Comparison of ENCODE assay signal across 10 cellular contexts in the genomic region with DNA sequence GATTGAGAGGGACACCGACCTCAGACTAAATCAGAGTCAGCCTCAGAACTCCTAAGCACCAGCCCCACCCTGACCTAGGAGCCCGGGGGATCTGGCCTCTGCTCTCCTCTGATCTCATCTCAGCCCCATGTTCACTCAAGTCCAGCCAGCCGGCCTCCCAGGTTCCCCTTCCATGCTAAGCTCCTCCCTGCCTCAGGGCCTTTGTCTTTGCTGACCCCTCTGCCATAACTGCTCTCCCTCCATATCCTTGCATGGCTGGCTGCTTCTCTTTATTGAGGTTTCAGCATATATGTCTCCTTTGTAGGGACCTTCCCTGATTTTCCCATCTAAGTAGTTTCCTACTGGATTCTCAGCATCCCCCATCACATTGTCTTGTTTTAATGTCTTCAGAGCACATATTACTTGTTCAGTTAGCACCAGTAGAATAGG. TPM values are rescaled to one million over a fixed set of nuclear protein-coding genes. Genes with fewer than 3 reads are reported as not detected.
A peak's percentile ranks its signal among the peaks of the same experiment; 100 is the strongest.
DNase-seq lines count a peak whose midpoint lies in the region; ATAC-seq and TF ChIP-seq lines count a peak whose summit lies in the region.
"Had no signal": no experiment of that assay in that cellular context is flagged by ENCODE, and none has a peak within 500 bp of the region (broad histone marks: within the 10 kb centered on the region; RNA-seq: fewer than 3 reads in every experiment).

No MANE protein-coding gene starts in this region.

- no peak for TF ChIP-seq POLR2A in transverse colon (IDR thresholded peaks at IDR 0.05)

- no peaks in the 10 kb centered on the region for H3K9me3 Mint-ChIP-seq in activated T-cell treated with anti-CD3 and anti-CD28 coated beads, Interleukin-2, amount 50 U/mL, for 4 hours

- TF ChIP-seq EP300 in transverse colon (IDR thresholded peaks at IDR 0.05; ENCODE audit: low read depth), result no peak

- TF ChIP-seq CTCF in lung (IDR thresholded peaks at IDR 0.05; ENCODE audit: control extremely low read depth, extremely low read depth), result no peak
- no peak for TF ChIP-seq CTCF in transverse colon (IDR thresholded peaks at IDR 0.05)

- H3K27ac ChIP-seq in adipose tissue (ENCODE audit: low read depth, low read length) (peak overlapping the region; percentile 91), lung (ENCODE audit: low read depth in 1 of 2, low read length in 1 of 2) (peak overlapping the region; percentile 24 to 96), transverse colon (peak overlapping the region; percentile 80 to 87 (median 85))

- no peak for ATAC-seq in activated T-cell treated with anti-CD3 and anti-CD28 coated beads, Interleukin-2, amount 50 U/mL, for 4 hours
- ATAC-seq in lung (ENCODE audit: insufficient read depth, low FRiP score), result no peak

- H3K36me3 Mint-ChIP-seq in activated T-cell treated with anti-CD3 and anti-CD28 coated beads, Interleukin-2, amount 50 U/mL, for 4 hours (ENCODE audit: insufficient read depth), result no peaks in the 10 kb centered on the region

- intact Hi-C loops in transverse colon (cut with DNase I; ENCODE audit: low total_unique reads), result no loop called here

- H3K27me3 ChIP-seq in lung (ENCODE audit: control insufficient read depth, insufficient read depth) (no peaks in the 10 kb centered on the region), transverse colon (no peaks in the 10 kb centered on the region)

- H3K4me1 ChIP-seq in lung (ENCODE audit: control insufficient read depth in 2 of 2, insufficient read depth in 2 of 2, low read length in 2 of 2), result peaks cover 0 to 7% of the 10 kb centered on the region in 2 donors
- H3K4me1 ChIP-seq in transverse colon, result peaks cover 0 to 35% (median 9%) of the 10 kb centered on the region in 4 donors

- no peak for DNase-seq in activated T-cell treated with anti-CD3 and anti-CD28 coated beads, Interleukin-2, amount 50 U/mL, for 4 hours
- DNase-seq in activated T-cell treated with anti-CD3 and anti-CD28 coated beads for 4 hours, result no peak
- DNase-seq in lung (ENCODE audit: low spot score), result no peak
- no peak for DNase-seq in transverse colon
- no peak for DNase-seq in COLO668 (lab: John Stamatoyannopoulos, UW; ENCODE audit: unreplicated experiment)
- DNase-seq in NCI-H1105 treated with DMSO at 0.1 percent for 48 hours (lab: John Stamatoyannopoulos, UW), result no peak
- no peak for DNase-seq in ureter (ENCODE audit: low spot score)
- DNase-seq: NCI-H446 treated with DMSO at 0.1 percent for 48 hours had no signal

- H3K4me3 ChIP-seq in lung (no peak overlapping the region), transverse colon (peak overlapping the region; percentile 35 to 56 (median 44))

- H3K36me3 ChIP-seq in lung (ENCODE audit: control insufficient read depth in 2 of 2, insufficient read depth in 2 of 2, low read length in 2 of 2) (no peaks in the 10 kb centered on the region), transverse colon (no peaks in the 10 kb centered on the region)

- 9 to 71% (median 13%) methylated on average over 3 of the region's 3 CpGs for WGBS in adipose tissue, 3 donors
- 9 to 12% methylated on average over 3 of the region's 3 CpGs for WGBS in lung, 2 donors
- WGBS in transverse colon (ENCODE audit: low coverage in 1 of 2), 2 donors, result 27 to 33% methylated on average over 1 to 3 of the region's 3 CpGs

- in situ Hi-C loops in transverse colon (cut with MboI; ENCODE audit: low pct_ligation_motif_present in 1 of 4, low pct_unique_long_range_greater_than_20kb in 1 of 4, low sequenced_read_pairs in 3 of 4), result no loop called here

- H3K4me3 Mint-ChIP-seq in activated T-cell treated with anti-CD3 and anti-CD28 coated beads, Interleukin-2, amount 50 U/mL, for 4 hours, result peak overlapping the region; percentile 75

- H3K9me3 ChIP-seq in lung (ENCODE audit: control insufficient read depth in 2 of 2, insufficient read depth in 1 of 2, low read length in 1 of 2) (no peaks in the 10 kb centered on the region), transverse colon (no peaks in the 10 kb centered on the region)

- peaks cover 18% of the 10 kb centered on the region for H3K27me3 Mint-ChIP-seq in activated T-cell treated with anti-CD3 and anti-CD28 coated beads, Interleukin-2, amount 50 U/mL, for 4 hours (ENCODE audit: low read depth)

- H3K4me1 Mint-ChIP-seq in activated T-cell treated with anti-CD3 and anti-CD28 coated beads, Interleukin-2, amount 50 U/mL, for 4 hours (ENCODE audit: low read depth), result peaks cover 25% of the 10 kb centered on the region

RNA-seq across cellular contexts. Expression of gene SLC15A3, which starts 0.8 kb away (rescaled TPM):
- 1 to 10 TPM; 3.8 to 6.1 (median 5.5) TPM for total RNA-seq in activated T-cell treated with anti-CD3 and anti-CD28 coated beads, Interleukin-2, amount 50 U/mL, for 4 hours
- 10 to 100 TPM in 2 of 3 donors, 1 to 10 TPM in 1; 6.0 to 43.4 (median 23.8) TPM for polyA plus RNA-seq in adipose tissue
- total RNA-seq in lung, result 100 to 1,000 TPM in 1 of 2 donors, 10 to 100 TPM in 1; 29.9 to 106 TPM
- polyA plus RNA-seq in lung, result 100 to 1,000 TPM in 1 of 2 donors, 10 to 100 TPM in 1; 91.6 to 166 TPM
- 10 to 100 TPM in 3 of 4 donors, 1 to 10 TPM in 1; 8.1 to 18.9 (median 12.6) TPM for total RNA-seq in transverse colon
- 32.3 TPM for total RNA-seq in ureter

RNA-seq across cellular contexts. Expression of gene CD6, which starts 18.7 kb away (rescaled TPM):
- 100 to 1,000 TPM; 638 to 711 (median 642) TPM for total RNA-seq in activated T-cell treated with anti-CD3 and anti-CD28 coated beads, Interleukin-2, amount 50 U/mL, for 4 hours
- polyA plus RNA-seq in adipose tissue (1 to 10 TPM in 1 of 3 donors, under 1 TPM in 2; 0.45 to 1.7 (median 0.82) TPM), lung (1 to 10 TPM; 1.6 to 1.9 TPM)
- total RNA-seq in lung (1 to 10 TPM; 1.2 to 3.1 TPM), transverse colon (1 to 10 TPM in 3 of 4 donors, not detected in 1; 1.9 to 4.3 (median 3.0) TPM), ureter (4.2 TPM)
- total RNA-seq: H4 had no signal

RNA-seq across cellular contexts. Expression of gene TMEM132A, which starts 28.5 kb away (rescaled TPM):
- 1 to 10 TPM in 2 of 3 donors, under 1 TPM in 1; 0.84 to 1.4 (median 1.4) TPM for total RNA-seq in activated T-cell treated with anti-CD3 and anti-CD28 coated beads, Interleukin-2, amount 50 U/mL, for 4 hours
- polyA plus RNA-seq in adipose tissue (10 to 100 TPM in 1 of 3 donors, 1 to 10 TPM in 2; 5.1 to 11.1 (median 7.0) TPM), lung (10 to 100 TPM in 1 of 2 donors, 1 to 10 TPM in 1; 6.7 to 16.5 TPM)
- total RNA-seq in lung (10 to 100 TPM; 18.6 to 20.5 TPM), transverse colon (1 to 10 TPM; 1.8 to 7.0 (median 3.5) TPM), ureter (8.0 TPM)

RNA-seq across cellular contexts. Expression of gene TMEM109, which starts 38.8 kb away (rescaled TPM):
- total RNA-seq in activated T-cell treated with anti-CD3 and anti-CD28 coated beads, Interleukin-2, amount 50 U/mL, for 4 hours, result 100 to 1,000 TPM; 184 to 216 (median 204) TPM
- polyA plus RNA-seq in adipose tissue, result 100 to 1,000 TPM in 1 of 3 donors, 10 to 100 TPM in 2; 58.2 to 107 (median 83.5) TPM
- total RNA-seq in lung, result 100 to 1,000 TPM in 1 of 2 donors, 10 to 100 TPM in 1; 94.3 to 128 TPM
- polyA plus RNA-seq in lung, result 100 to 1,000 TPM in 1 of 2 donors, 10 to 100 TPM in 1; 69.2 to 104 TPM
- total RNA-seq in transverse colon, result 10 to 100 TPM; 35.2 to 47.2 (median 45.1) TPM
- 86.8 TPM for total RNA-seq in ureter

RNA-seq across cellular contexts. Expression of gene PRPF19, which starts 46.4 kb away (rescaled TPM):
- 100 to 1,000 TPM; 297 to 335 (median 311) TPM for total RNA-seq in activated T-cell treated with anti-CD3 and anti-CD28 coated beads, Interleukin-2, amount 50 U/mL, for 4 hours
- 10 to 100 TPM; 42.5 to 61.4 (median 59.6) TPM for polyA plus RNA-seq in adipose tissue
- 10 to 100 TPM; 49.0 to 70.6 TPM for total RNA-seq in lung
- polyA plus RNA-seq in lung, result 10 to 100 TPM; 59.8 to 79.0 TPM
- total RNA-seq in transverse colon, result 10 to 100 TPM; 15.5 to 70.3 (median 42.8) TPM
- total RNA-seq in ureter, result 113 TPM

Comparison
In these comparisons a context has a peak if more than half of its experiments do, and no peak if none do; other contexts are left out.
1. RNA of gene CD6, which starts 18.7 kb away (total RNA-seq): 638 to 711 TPM in activated T-cell treated with anti-CD3 and anti-CD28 coated beads, Interleukin-2, amount 50 U/mL, for 4 hours; 4.2 TPM in ureter (single experiment), 1.2 to 3.1 TPM in lung and 1.9 to 4.3 TPM in transverse colon; every median in the first group is over 100 times any median in the second.
2. Peak in every context shown above with its lines, with median percentiles within 50 percentile points of each other: H3K27ac ChIP-seq.